In genomic region chr22:38272373-38273134, GRCh38 we compare ENCODE assay signal across 8 cellular contexts. TPM values are rescaled to one million over a fixed set of nuclear protein-coding genes. Genes with fewer than 3 reads are reported as not detected.
A peak's percentile ranks its signal among the peaks of the same experiment; 100 is the strongest.
DNase-seq lines count a peak whose midpoint lies in the region; ATAC-seq and TF ChIP-seq lines count a peak whose summit lies in the region.

TMEM184B (minus strand) TSS chr22:38273010; CDS start chr22:38247961, 25,049 bp downstream.

- peak; percentile 64 for DNase-seq in GDM1 (lab: John Stamatoyannopoulos, UW)
- peak; percentile 99 for DNase-seq in H7
- peak; percentile 34 for DNase-seq in NCI-H146 (lab: John Stamatoyannopoulos, UW)
- peak; percentile 73 for DNase-seq in activated CD4-positive, alpha-beta T cell treated with anti-CD3 and anti-CD28 coated beads for 1 hour
- DNase-seq in cerebellar cortex (ENCODE audit: low spot score): peak; percentile 68
- no peak for DNase-seq in kidney epithelial cell (ENCODE audit: low read depth)
- peak; percentile 75 to 76 for DNase-seq in stimulated activated CD4-positive, alpha-beta T cell treated with anti-CD3 and anti-CD28 coated beads, Interleukin-15, amount 100 ng/mL, for 1 hour (ENCODE audit: low read depth in 1 of 2, low spot score in 1 of 2)

- H3K27me3 ChIP-seq in H7 (ENCODE audit: control insufficient read depth, insufficient read depth, low read length): no peaks in the 10 kb centered on the region; the same call in none of the 2 replicates
- no peaks in the 10 kb centered on the region for H3K27me3 ChIP-seq in kidney epithelial cell (ENCODE audit: control insufficient read depth, insufficient read depth, low read length)

- H3K4me3 ChIP-seq in H7 (ENCODE audit: insufficient read depth, low read depth, low read length) (peak within 1 kb of the TSS; percentile 91), kidney epithelial cell (ENCODE audit: low read depth, low read length) (peak within 1 kb of the TSS; percentile 83)

- no peak for TF ChIP-seq CTCF in kidney epithelial cell (IDR thresholded peaks at IDR 0.05; ENCODE audit: insufficient read depth, low read length, poor library complexity, severe bottlenecking)

- no peak for ATAC-seq in HG03025 (IDR thresholded peaks at IDR 0.05; ENCODE audit: low FRiP score, unreplicated experiment)

- H3K36me3 ChIP-seq in H7 (replicated peaks; ENCODE audit: control insufficient read depth, insufficient read depth, low read length): peaks cover 5% of the 10 kb centered on the region
- no peaks in the 10 kb centered on the region for H3K36me3 ChIP-seq in kidney epithelial cell (ENCODE audit: control insufficient read depth, insufficient read depth, low read length)

RNA-seq across cellular contexts. Expression of gene TMEM184B, which starts in this region (rescaled TPM):
- 44.5 and 46.9 TPM in 2 replicates for total RNA-seq in H7 (2014; rRNA removed; shearing (Covaris generic))
- 42.6 and 76.8 TPM in 2 replicates for total RNA-seq in kidney epithelial cell
